ENCODE assay signal across 28 cellular contexts in genomic region chr7:109763611-109764010, GRCh38.
DNase-seq lines count a peak whose midpoint lies in the region; ATAC-seq and TF ChIP-seq lines count a peak whose summit lies in the region.
"Had no signal": no experiment of that assay in that cellular context is flagged by ENCODE, and none has a peak within 500 bp of the region (broad histone marks: within the 10 kb centered on the region; RNA-seq: fewer than 3 reads in every experiment).

No MANE protein-coding gene starts in this region.

- no peaks in the 10 kb centered on the region for H3K27me3 Mint-ChIP-seq in Caco-2 (ENCODE audit: insufficient read depth, unreplicated experiment)
- H3K27me3 Mint-ChIP-seq: activated CD8-positive, alpha-beta T cell treated with anti-CD3 and anti-CD28 coated beads for 36 hours; activated naive CD8-positive, alpha-beta T cell treated with anti-CD3 and anti-CD28 coated beads for 36 hours; CD4-positive, alpha-beta T cell; progenitor cell of endocrine pancreas had no signal

- TF ChIP-seq CTCF in epithelial cell of esophagus (IDR thresholded peaks at IDR 0.05; ENCODE audit: insufficient read depth, low read depth, low read length, missing control alignments): no peak
- no peak for TF ChIP-seq CTCF in uterus (IDR thresholded peaks at IDR 0.05)
- no peak for TF ChIP-seq CTCF in Caco-2 (IDR thresholded peaks at IDR 0.05; ENCODE audit: insufficient read depth in 1 of 2, low read depth in 1 of 2, low read length in 1 of 2, severe bottlenecking in 1 of 2, unreplicated experiment in 1 of 2)

- ATAC-seq in HG03460 (IDR thresholded peaks at IDR 0.05; ENCODE audit: unreplicated experiment) (no peak), HG02970 (IDR thresholded peaks at IDR 0.05; ENCODE audit: low FRiP score, unreplicated experiment) (no peak)
- ATAC-seq: activated CD4-positive, CD25-positive, alpha-beta regulatory T cell treated with anti-CD3 and anti-CD28 coated beads, Interleukin-2, amount 50 U/mL, for 24 hours; activated CD8-positive, alpha-beta T cell treated with anti-CD3 and anti-CD28 coated beads for 36 hours; foreskin keratinocyte; left colon had no signal

- no peaks in the 10 kb centered on the region for H3K9me3 ChIP-seq in uterus
- H3K9me3 ChIP-seq in Caco-2: no peaks in the 10 kb centered on the region
- H3K9me3 ChIP-seq: ascending aorta, HAP-1, MG63 had no signal

- H3K27ac Mint-ChIP-seq in Caco-2 (ENCODE audit: unreplicated experiment): no peak overlapping the region
- H3K27ac Mint-ChIP-seq: activated CD8-positive, alpha-beta T cell treated with anti-CD3 and anti-CD28 coated beads for 36 hours; activated naive CD8-positive, alpha-beta T cell treated with anti-CD3 and anti-CD28 coated beads for 36 hours; CD4-positive, alpha-beta T cell; progenitor cell of endocrine pancreas had no signal

- no peak overlapping the region for H3K4me3 Mint-ChIP-seq in Caco-2 (ENCODE audit: unreplicated experiment)
- H3K4me3 Mint-ChIP-seq: activated CD8-positive, alpha-beta T cell treated with anti-CD3 and anti-CD28 coated beads for 36 hours; activated naive CD8-positive, alpha-beta T cell treated with anti-CD3 and anti-CD28 coated beads for 36 hours; CD4-positive, alpha-beta T cell had no signal

- no peak overlapping the region for H3K4me3 ChIP-seq in epithelial cell of esophagus (ENCODE audit: low read length)
- no peak overlapping the region for H3K4me3 ChIP-seq in uterus
- H3K4me3 ChIP-seq in Caco-2 (ENCODE audit: low read depth, low read length): no peak overlapping the region
- H3K4me3 ChIP-seq: ascending aorta, HAP-1, hepatocyte, MG63, tibial nerve had no signal

- H3K36me3 ChIP-seq in uterus (no peaks in the 10 kb centered on the region), Caco-2 (ENCODE audit: control insufficient read depth, insufficient read depth, low read length) (no peaks in the 10 kb centered on the region)
- H3K36me3 ChIP-seq: ascending aorta, HAP-1, MG63, tibial nerve had no signal

- H3K27me3 ChIP-seq in uterus (no peaks in the 10 kb centered on the region), Caco-2 (replicated peaks; ENCODE audit: control insufficient read depth, insufficient read depth, low read length) (no peaks in the 10 kb centered on the region)
- H3K27me3 ChIP-seq: ascending aorta, foreskin keratinocyte, hepatocyte, MG63, tibial nerve had no signal

- H3K9me3 Mint-ChIP-seq in Caco-2 (ENCODE audit: unreplicated experiment): no peaks in the 10 kb centered on the region
- H3K9me3 Mint-ChIP-seq: activated CD8-positive, alpha-beta T cell treated with anti-CD3 and anti-CD28 coated beads for 36 hours had no signal

- no TSS peak for BruUV-seq in Caco-2 (replicated peaks; lab: Mats Ljungman, UMichigan)

- H3K36me3 Mint-ChIP-seq in Caco-2 (ENCODE audit: insufficient read depth, unreplicated experiment): no peaks in the 10 kb centered on the region
- H3K36me3 Mint-ChIP-seq: activated naive CD8-positive, alpha-beta T cell treated with anti-CD3 and anti-CD28 coated beads for 36 hours had no signal

- H3K4me1 Mint-ChIP-seq in Caco-2 (ENCODE audit: low read depth, unreplicated experiment): no peaks in the 10 kb centered on the region
- H3K4me1 Mint-ChIP-seq: activated naive CD8-positive, alpha-beta T cell treated with anti-CD3 and anti-CD28 coated beads for 36 hours had no signal

- intact Hi-C loops in uterus (cut with DNase I; ENCODE audit: low total_unique reads): no loop called here
- intact Hi-C loops in Caco-2 (cut with micrococcal nuclease; ENCODE audit: unreplicated experiment): no loop called here

- no peak overlapping the region for H3K27ac ChIP-seq in uterus
- H3K27ac ChIP-seq: ascending aorta, foreskin keratinocyte, hepatocyte, tibial nerve had no signal

- POLR2A ChIA-PET in Caco-2 (lab: Charles Lee): no interaction called here

- CTCF ChIA-PET in Caco-2 (lab: Charles Lee): no interaction called here

- DNase-seq in COR-L47 (lab: John Stamatoyannopoulos, UW) (peak; percentile 85), H4 (ENCODE audit: low spot score) (peak; percentile 51), NCI-H748 treated with DMSO at 0.1 percent for 48 hours (lab: John Stamatoyannopoulos, UW) (peak; percentile 5), epithelial cell of esophagus (ENCODE audit: low read depth) (peak; percentile 20), uterus (no peak), Caco-2 (no peak)
- DNase-seq: activated CD8-positive, alpha-beta T cell treated with anti-CD3 and anti-CD28 coated beads for 36 hours; activated effector memory CD4-positive, alpha-beta T cell treated with Interleukin-2 at 50 U/mL for 16 hours; activated naive CD8-positive, alpha-beta T cell treated with anti-CD3 and anti-CD28 coated beads for 36 hours; CD4-positive, alpha-beta T cell; DMS79; effector CD8-positive, alpha-beta T cell; erythroblast; left colon; mesenchymal stem cell; MG63; NCI-H2171 treated with DMSO at 0.1 percent for 48 hours; NCI-H774; SHP77 had no signal

- H3K4me1 ChIP-seq in uterus (no peaks in the 10 kb centered on the region), Caco-2 (no peaks in the 10 kb centered on the region)
- H3K4me1 ChIP-seq: ascending aorta, foreskin keratinocyte, HAP-1, tibial nerve had no signal

- no peak for TF ChIP-seq POLR2A in uterus (IDR thresholded peaks at IDR 0.05)

Comparison
In these comparisons a context has a peak if more than half of its experiments do, and no peak if none do; other contexts are left out.
1. DNase-seq: peak in COR-L47 (single experiment), H4 (single experiment), NCI-H748 treated with DMSO at 0.1 percent for 48 hours (single experiment) and epithelial cell of esophagus (single experiment); none in uterus (0 of 2) and Caco-2 (0 of 2).